In genomic region chr13:98565726-98566577, GRCh38 we compare ENCODE assay signal across 9 cellular contexts. TPM values are rescaled to one million over a fixed set of nuclear protein-coding genes. Genes with fewer than 3 reads are reported as not detected.
DNase-seq lines count a peak whose midpoint lies in the region; ATAC-seq and TF ChIP-seq lines count a peak whose summit lies in the region.
"Had no signal": no experiment of that assay in that cellular context is flagged by ENCODE, and none has a peak within 500 bp of the region (broad histone marks: within the 10 kb centered on the region; RNA-seq: fewer than 3 reads in every experiment).

No MANE protein-coding gene starts in this region.

- peak overlapping the region; percentile 31 for H3K27ac ChIP-seq in AG04450 (ENCODE audit: low read depth, low read length)
- H3K27ac ChIP-seq in duodenal mucosa (ENCODE audit: low read depth, low read length): peak overlapping the region; percentile 86
- peak overlapping the region; percentile 59 for H3K27ac ChIP-seq in muscle layer of colon (ENCODE audit: low read depth, low read length)

- no peak for DNase-seq in AG04450 (ENCODE audit: low read depth, low spot score)
- DNase-seq in LoVo (ENCODE audit: low spot score): peak; percentile 21
- no peak for DNase-seq in NCI-H146 treated with DMSO at 0.1 percent for 48 hours (lab: John Stamatoyannopoulos, UW; ENCODE audit: unreplicated experiment)
- no peak for DNase-seq in BE2C
- no peak for DNase-seq in NCI-H1105 (lab: John Stamatoyannopoulos, UW)
- DNase-seq: GF-D8 had no signal

- no peaks in the 10 kb centered on the region for H3K36me3 ChIP-seq in duodenal mucosa (ENCODE audit: control insufficient read depth in 1 of 2, insufficient read depth in 2 of 2, low read length in 2 of 2)
- H3K36me3 ChIP-seq in muscle layer of colon (ENCODE audit: insufficient read depth, low read length): no peaks in the 10 kb centered on the region
- no peaks in the 10 kb centered on the region; the same call in 1 of the 2 replicates for H3K36me3 ChIP-seq in BE2C

- H3K27me3 ChIP-seq in AG04450 (ENCODE audit: control insufficient read depth, insufficient read depth, low read length): no peaks in the 10 kb centered on the region
- no peaks in the 10 kb centered on the region for H3K27me3 ChIP-seq in duodenal mucosa (ENCODE audit: control insufficient read depth in 1 of 2, insufficient read depth in 2 of 2, low read length in 2 of 2)
- H3K27me3 ChIP-seq in muscle layer of colon (ENCODE audit: control insufficient read depth in 1 of 2, insufficient read depth in 2 of 2, low read length in 2 of 2): no peaks in the 10 kb centered on the region
- H3K27me3 ChIP-seq in BE2C: no peaks in the 10 kb centered on the region

- H3K4me1 ChIP-seq in duodenal mucosa (ENCODE audit: control insufficient read depth in 1 of 2, insufficient read depth in 2 of 2, low read length in 2 of 2) (peaks cover 63 to 65% of the 10 kb centered on the region in 2 donors), muscle layer of colon (ENCODE audit: insufficient read depth, low read length) (peaks cover 65% of the 10 kb centered on the region), BE2C (no peaks in the 10 kb centered on the region; the same call in 1 of the 2 replicates)

- POLR2A ChIA-PET in AG04450 (lab: Yijun Ruan, JAX): interaction anchor here (0.6 kb wide), 1 partner anchor 11 kb away, joined by 4 read pairs; no protein-coding TSS in a partner anchor

- no peak for TF ChIP-seq CTCF in AG04450 (IDR thresholded peaks at IDR 0.05; ENCODE audit: low read depth, low read length)
- no peak for TF ChIP-seq CTCF in BE2C (IDR thresholded peaks at IDR 0.05; ENCODE audit: low read depth, low read length)

- H3K9ac ChIP-seq in duodenal mucosa (ENCODE audit: low read depth in 1 of 2, low read length in 2 of 2) (peak overlapping the region; percentile 51 to 55), muscle layer of colon (ENCODE audit: low read length) (no peak overlapping the region)

- CTCF ChIA-PET in AG04450 (lab: Charles Lee): no interaction called here

- H3K4me3 ChIP-seq in AG04450 (ENCODE audit: low read depth, low read length): no peak overlapping the region
- peak overlapping the region; percentile 32 to 53 for H3K4me3 ChIP-seq in duodenal mucosa (ENCODE audit: low read depth in 1 of 2, low read length in 2 of 2)
- peak overlapping the region; percentile 1 to 17 for H3K4me3 ChIP-seq in muscle layer of colon (ENCODE audit: low read depth in 1 of 2, low read length in 2 of 2)
- no peak overlapping the region for H3K4me3 ChIP-seq in BE2C (ENCODE audit: low read depth, low read length)

- ATAC-seq in GM21367 (IDR thresholded peaks at IDR 0.05; ENCODE audit: unreplicated experiment): no peak

- H3K9me3 ChIP-seq in AG04450 (ENCODE audit: control insufficient read depth, insufficient read depth, low read length) (no peaks in the 10 kb centered on the region; the same call in none of the 2 replicates), duodenal mucosa (ENCODE audit: control insufficient read depth in 1 of 2, low read length in 2 of 2) (no peaks in the 10 kb centered on the region), muscle layer of colon (ENCODE audit: low read length) (no peaks in the 10 kb centered on the region), BE2C (no peaks in the 10 kb centered on the region)

RNA-seq across cellular contexts. Expression of gene STK24, which starts 11.0 kb away (rescaled TPM):
- 44.0 and 46.2 TPM in 2 replicates for polyA plus RNA-seq in AG04450 (2011; rRNA removed)
- polyA minus RNA-seq in AG04450 (2011; rRNA and poly(A)+ RNA removed): 25.3 and 31.6 TPM in 2 replicates
- polyA plus RNA-seq in BE2C (2012; ENCODE audit: insufficient read depth, insufficient read length, low read depth): 60.2 TPM

Comparison
In these comparisons a context has a peak if more than half of its experiments do, and no peak if none do; other contexts are left out.
1. H3K27ac ChIP-seq: peak in every context shown above with its lines; median percentile 86 in duodenal mucosa; 59 in muscle layer of colon; 31 in AG04450.
2. H3K4me3 ChIP-seq: peak in duodenal mucosa (2 of 2) and muscle layer of colon (2 of 2); none in AG04450 (single experiment) and BE2C (single experiment).